In the genomic region with DNA sequence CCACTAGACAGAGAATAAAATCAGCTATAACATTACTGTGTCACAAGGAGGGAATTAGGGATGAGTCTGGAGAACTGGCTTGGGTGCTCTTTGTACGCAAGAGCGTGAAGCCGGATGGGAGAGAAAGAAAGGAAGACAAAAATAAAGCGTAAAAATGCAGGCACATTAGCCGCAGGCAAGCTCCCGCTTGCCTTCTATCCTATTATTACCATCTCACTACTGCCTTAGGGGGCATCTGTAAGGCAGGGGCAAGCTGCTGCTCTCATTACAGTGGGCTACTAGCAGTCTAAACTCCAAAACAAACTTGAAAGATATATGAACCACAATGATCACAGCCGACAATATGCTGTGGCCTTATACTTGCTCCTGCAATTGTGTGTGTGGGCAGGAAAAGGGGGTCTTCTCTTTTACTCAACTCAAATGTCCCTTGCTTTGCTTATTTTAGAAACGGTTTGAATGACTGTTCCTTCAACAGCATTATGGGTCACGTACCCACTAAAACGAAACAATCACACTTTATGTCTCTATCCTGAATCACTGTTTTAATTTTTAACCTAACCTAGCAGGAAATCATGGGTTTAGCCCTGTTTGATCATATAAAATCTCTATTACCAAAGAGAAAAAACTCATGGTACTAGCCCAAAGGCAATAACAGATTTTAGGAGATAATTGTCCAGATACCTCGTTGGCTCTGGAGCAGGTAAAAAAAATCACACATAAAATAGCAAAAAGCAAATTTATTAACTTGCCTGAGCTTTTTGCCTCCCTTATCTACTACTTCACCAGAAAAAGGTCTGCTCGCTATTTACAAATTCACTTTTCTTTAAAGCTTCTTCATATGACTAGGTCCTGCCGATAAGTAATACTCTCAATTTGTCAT, we compare ENCODE assay signal across 16 cellular contexts.
DNase-seq lines count a peak whose midpoint lies in the region; ATAC-seq and TF ChIP-seq lines count a peak whose summit lies in the region.
"Had no signal": no experiment of that assay in that cellular context is flagged by ENCODE, and none has a peak within 500 bp of the region (broad histone marks: within the 10 kb centered on the region; RNA-seq: fewer than 3 reads in every experiment).

No MANE protein-coding gene starts in this region.

- no peaks in the 10 kb centered on the region for H3K27me3 Mint-ChIP-seq in activated T-helper 17 cell treated with anti-CD3 and anti-CD28 coated beads, Interleukin-2, amount 50 U/mL, for 72 hours
- H3K27me3 Mint-ChIP-seq in naive thymus-derived CD4-positive, alpha-beta T cell = no peaks in the 10 kb centered on the region
- H3K27me3 Mint-ChIP-seq: B cell, IgD-negative memory B cell had no signal

- peaks cover 20% of the 10 kb centered on the region for H3K27me3 ChIP-seq in A673 (replicated peaks; ENCODE audit: insufficient read depth, low read depth, low read length, poor library complexity)
- no peaks in the 10 kb centered on the region for H3K27me3 ChIP-seq in naive thymus-derived CD4-positive, alpha-beta T cell (ENCODE audit: control insufficient read depth in 2 of 2, insufficient read depth in 2 of 2, low read length in 2 of 2)

- H3K9me3 Mint-ChIP-seq in activated T-helper 17 cell treated with anti-CD3 and anti-CD28 coated beads, Interleukin-2, amount 50 U/mL, for 72 hours = no peaks in the 10 kb centered on the region
- H3K9me3 Mint-ChIP-seq in naive thymus-derived CD4-positive, alpha-beta T cell = no peaks in the 10 kb centered on the region
- H3K9me3 Mint-ChIP-seq: IgD-negative memory B cell had no signal

- H3K4me1 Mint-ChIP-seq in activated T-helper 17 cell treated with anti-CD3 and anti-CD28 coated beads, Interleukin-2, amount 50 U/mL, for 72 hours = peaks cover 26% of the 10 kb centered on the region
- H3K4me1 Mint-ChIP-seq in naive thymus-derived CD4-positive, alpha-beta T cell = peaks cover 2 to 48% (median 28%) of the 10 kb centered on the region in 7 donors

- no peaks in the 10 kb centered on the region for H3K36me3 ChIP-seq in A673 (ENCODE audit: insufficient read depth, low read length, poor library complexity, severe bottlenecking)
- peaks cover 0 to 23% (median 0%) of the 10 kb centered on the region in 3 experiments for H3K36me3 ChIP-seq in naive thymus-derived CD4-positive, alpha-beta T cell (ENCODE audit: control insufficient read depth in 2 of 3, insufficient read depth in 3 of 3, low read length in 3 of 3)

- no peak overlapping the region for H3K4me3 ChIP-seq in A673 (ENCODE audit: low read depth, low read length, poor library complexity, severe bottlenecking)
- H3K4me3 ChIP-seq in naive thymus-derived CD4-positive, alpha-beta T cell (ENCODE audit: low read length) = no peak overlapping the region

- peak overlapping the region; percentile 23 for H3K27ac Mint-ChIP-seq in activated T-helper 17 cell treated with anti-CD3 and anti-CD28 coated beads, Interleukin-2, amount 50 U/mL, for 72 hours
- peak overlapping the region in 8 of 9 donors; percentile 23 to 76 (median 56) for H3K27ac Mint-ChIP-seq in naive thymus-derived CD4-positive, alpha-beta T cell
- H3K27ac Mint-ChIP-seq: B cell, IgD-negative memory B cell had no signal

- DNase-seq in A673 (ENCODE audit: low spot score) (peak; percentile 28), NCI-H128 (lab: John Stamatoyannopoulos, UW; ENCODE audit: unreplicated experiment) (peak; percentile 52), RPMI8226 (no peak), GM03348 (ENCODE audit: low spot score) (no peak), NCI-H226 (no peak)
- DNase-seq in naive thymus-derived CD4-positive, alpha-beta T cell = no peak
- DNase-seq: activated CD8-positive, alpha-beta memory T cell treated with anti-CD3 and anti-CD28 coated beads, Interleukin-2, amount 50 U/mL, for 4 hours; effector CD8-positive, alpha-beta T cell; GDM1; midbrain; NCI-H1436 treated with DMSO at 0.1 percent for 48 hours; stimulated activated CD4-positive, alpha-beta T cell treated with anti-CD3 and anti-CD28 coated beads, Interleukin-2, amount 100 ng/mL, for 24 hours had no signal

- H3K36me3 Mint-ChIP-seq in activated T-helper 17 cell treated with anti-CD3 and anti-CD28 coated beads, Interleukin-2, amount 50 U/mL, for 72 hours (ENCODE audit: low read depth) = peaks cover 43% of the 10 kb centered on the region
- peaks cover 4 to 13% (median 9%) of the 10 kb centered on the region in 5 donors for H3K36me3 Mint-ChIP-seq in naive thymus-derived CD4-positive, alpha-beta T cell

- H3K4me1 ChIP-seq in A673 (ENCODE audit: insufficient read depth, low read length, poor library complexity, severe bottlenecking) = peaks cover 27% of the 10 kb centered on the region
- H3K4me1 ChIP-seq in naive thymus-derived CD4-positive, alpha-beta T cell (ENCODE audit: control insufficient read depth in 2 of 2, insufficient read depth in 2 of 2, low read length in 2 of 2) = peaks cover 0 to 7% of the 10 kb centered on the region in 2 donors

- ATAC-seq in activated T-helper 17 cell treated with anti-CD3 and anti-CD28 coated beads, Interleukin-2, amount 50 U/mL, for 72 hours (replicated peaks) = no peak
- no peak for ATAC-seq in naive thymus-derived CD4-positive, alpha-beta T cell
- ATAC-seq in HG03439 (IDR thresholded peaks at IDR 0.05; ENCODE audit: unreplicated experiment) = no peak

- no peaks in the 10 kb centered on the region for H3K9me3 ChIP-seq in A673 (ENCODE audit: low read depth, low read length, poor library complexity, severe bottlenecking)
- H3K9me3 ChIP-seq in naive thymus-derived CD4-positive, alpha-beta T cell (ENCODE audit: control insufficient read depth in 2 of 3, low read length in 3 of 3) = no peaks in the 10 kb centered on the region

- no TSS peak for BruUV-seq in A673 (replicated peaks; lab: Mats Ljungman, UMichigan)

- CTCF ChIA-PET in A673 (lab: Charles Lee) = interaction anchor here (1.0 kb wide), 1 partner anchor 122 kb away, joined by 4 read pairs; no protein-coding TSS in a partner anchor
- CTCF ChIA-PET in naive thymus-derived CD4-positive, alpha-beta T cell (lab: Charles Lee) = interaction anchor here (1.0 kb wide), 2 partner anchors 36 to 503 kb away, joined by 3 to 4 read pairs; no protein-coding TSS in a partner anchor

- H3K4me3 Mint-ChIP-seq in activated T-helper 17 cell treated with anti-CD3 and anti-CD28 coated beads, Interleukin-2, amount 50 U/mL, for 72 hours = no peak overlapping the region
- H3K4me3 Mint-ChIP-seq in naive thymus-derived CD4-positive, alpha-beta T cell = no peak overlapping the region
- H3K4me3 Mint-ChIP-seq: B cell had no signal

- intact Hi-C loops in A673 (cut with micrococcal nuclease; ENCODE audit: unreplicated experiment) = loop anchor here (5.0 to 10.0 kb wide), 3 partner anchors 118 to 201 kb away; no protein-coding TSS in a partner anchor
- intact Hi-C loops in naive thymus-derived CD4-positive, alpha-beta T cell (cut with micrococcal nuclease) = no loop called here

- H3K27ac ChIP-seq in A673 (ENCODE audit: low read depth, low read length, poor library complexity, severe bottlenecking) = no peak overlapping the region
- no peak overlapping the region for H3K27ac ChIP-seq in naive thymus-derived CD4-positive, alpha-beta T cell (ENCODE audit: low read depth, low read length)

- POLR2A ChIA-PET in A673 (lab: Charles Lee; ENCODE audit: low non-redundant PET) = no interaction called here
- POLR2A ChIA-PET in naive thymus-derived CD4-positive, alpha-beta T cell (lab: Charles Lee) = interaction anchor here (0.5 kb wide), 1 partner anchor 25 kb away, joined by 3 read pairs; no protein-coding TSS in a partner anchor

- TF ChIP-seq CTCF in A673 (conservative IDR thresholded peaks at IDR 0.05; ENCODE audit: low read depth, low read length) = no peak

Comparison
In these comparisons a context has a peak if more than half of its experiments do, and no peak if none do; other contexts are left out.
1. DNase-seq: peak in A673 (single experiment) and NCI-H128 (single experiment); none in naive thymus-derived CD4-positive, alpha-beta T cell (0 of 9), RPMI8226 (single experiment), GM03348 (single experiment) and NCI-H226 (single experiment).